Comparison of ENCODE assay signal across 1 cellular context in the genomic region with DNA sequence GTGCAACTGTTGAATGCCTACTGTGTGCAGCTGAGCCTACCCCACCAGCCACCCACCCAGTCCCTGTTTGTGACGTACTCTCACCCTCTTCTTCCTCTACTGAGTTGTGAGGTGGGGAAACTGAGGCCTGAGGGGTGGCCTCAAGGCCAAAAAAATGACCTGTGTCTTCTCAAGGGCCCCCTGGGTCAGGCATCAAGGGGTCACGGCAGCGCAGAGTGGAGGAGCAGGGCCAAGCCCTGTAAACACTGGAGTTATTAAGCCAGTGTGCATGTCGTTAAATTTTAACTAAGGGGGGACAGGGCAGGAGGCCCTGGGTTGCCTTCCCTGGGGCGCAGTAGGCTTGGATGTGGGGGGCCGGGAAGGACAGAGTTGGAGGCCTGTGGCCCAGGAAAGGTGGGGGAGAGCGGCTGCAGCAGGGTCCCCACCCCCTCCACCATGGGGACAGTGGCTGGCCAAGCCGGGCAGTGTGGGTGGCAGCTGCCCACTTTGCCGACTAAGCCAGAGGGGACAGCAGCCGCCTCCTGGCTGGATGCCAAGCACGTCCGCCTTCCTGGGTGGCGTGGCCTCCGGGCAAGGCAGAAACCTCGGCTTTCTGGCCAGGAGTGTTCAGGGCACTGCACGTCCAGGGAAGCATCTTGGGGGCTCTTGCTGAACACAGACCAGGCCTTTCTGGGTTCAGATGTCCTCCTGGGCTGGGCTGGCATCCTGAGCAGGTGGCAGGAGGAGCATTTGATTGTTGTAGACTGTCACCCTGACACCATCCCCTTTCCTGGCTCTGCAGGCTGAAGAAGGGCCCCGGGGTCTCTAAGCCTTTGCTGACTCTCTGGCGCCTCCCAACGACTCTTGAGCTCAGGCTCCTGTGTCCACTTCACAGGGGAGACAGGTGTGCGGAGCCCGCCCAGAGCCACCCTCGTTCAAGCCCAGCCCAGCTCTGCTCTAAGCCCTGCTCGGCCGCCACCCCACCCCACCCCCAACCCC.
TF ChIP-seq lines count a peak whose summit lies in the region.

No MANE protein-coding gene starts in this region.

TF ChIP-seq in HepG2, 621 proteins besides CTCF, POLR2A, EP300 and RAD21 (continued from another document and continues in another):
- TF ChIP-seq ATF3 (CRISPR knock-in tag; IDR thresholded peaks at IDR 0.05) (no peak), TCF12 (IDR thresholded peaks at IDR 0.05) (no peak), TCF12 (CRISPR knock-in tag; IDR thresholded peaks at IDR 0.05) (0 out of 2 replicates have a peak, but pooled peaks have one; percentile 67), HMG20B (CRISPR knock-in tag; conservative IDR thresholded peaks at IDR 0.05) (peak; percentile 55; the same call in 1 of the 2 replicates), HDAC2 (CRISPR knock-in tag; IDR thresholded peaks at IDR 0.05) (peak; percentile 72; the same call in 1 of the 2 replicates), KAT7 (CRISPR knock-in tag; IDR thresholded peaks at IDR 0.05; ENCODE audit: borderline replicate concordance) (no peak), PRDM4 (CRISPR knock-in tag; IDR thresholded peaks at IDR 0.05; ENCODE audit: borderline replicate concordance) (no peak), ZBTB8A (CRISPR knock-in tag; IDR thresholded peaks at IDR 0.05; ENCODE audit: borderline replicate concordance, low read depth) (no peak), ZNF274 (CRISPR knock-in tag; IDR thresholded peaks at IDR 0.05) (peak; percentile 76; the same call in 1 of the 2 replicates), ZNF563 (CRISPR knock-in tag; IDR thresholded peaks at IDR 0.05) (0 out of 2 replicates have a peak, but pooled peaks have one; percentile 52), ZNF546 (CRISPR knock-in tag; conservative IDR thresholded peaks at IDR 0.05) (no peak), WIZ (CRISPR knock-in tag; IDR thresholded peaks at IDR 0.05) (no peak), ZNF34 (CRISPR knock-in tag; IDR thresholded peaks at IDR 0.05; ENCODE audit: borderline replicate concordance) (peak; percentile 46; the same call in 1 of the 2 replicates), RXRA (CRISPR knock-in tag; IDR thresholded peaks at IDR 0.05) (peak; percentile 82; the same call in 1 of the 2 replicates)
- TF ChIP-seq, protein P1, sequence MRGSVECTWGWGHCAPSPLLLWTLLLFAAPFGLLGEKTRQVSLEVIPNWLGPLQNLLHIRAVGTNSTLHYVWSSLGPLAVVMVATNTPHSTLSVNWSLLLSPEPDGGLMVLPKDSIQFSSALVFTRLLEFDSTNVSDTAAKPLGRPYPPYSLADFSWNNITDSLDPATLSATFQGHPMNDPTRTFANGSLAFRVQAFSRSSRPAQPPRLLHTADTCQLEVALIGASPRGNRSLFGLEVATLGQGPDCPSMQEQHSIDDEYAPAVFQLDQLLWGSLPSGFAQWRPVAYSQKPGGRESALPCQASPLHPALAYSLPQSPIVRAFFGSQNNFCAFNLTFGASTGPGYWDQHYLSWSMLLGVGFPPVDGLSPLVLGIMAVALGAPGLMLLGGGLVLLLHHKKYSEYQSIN (CRISPR knock-in tag; IDR thresholded peaks at IDR 0.05; ENCODE audit: borderline replicate concordance) = no peak
- TF ChIP-seq, protein P2, sequence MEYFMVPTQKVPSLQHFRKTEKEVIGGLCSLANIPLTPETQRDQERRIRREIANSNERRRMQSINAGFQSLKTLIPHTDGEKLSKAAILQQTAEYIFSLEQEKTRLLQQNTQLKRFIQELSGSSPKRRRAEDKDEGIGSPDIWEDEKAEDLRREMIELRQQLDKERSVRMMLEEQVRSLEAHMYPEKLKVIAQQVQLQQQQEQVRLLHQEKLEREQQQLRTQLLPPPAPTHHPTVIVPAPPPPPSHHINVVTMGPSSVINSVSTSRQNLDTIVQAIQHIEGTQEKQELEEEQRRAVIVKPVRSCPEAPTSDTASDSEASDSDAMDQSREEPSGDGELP (IDR thresholded peaks at IDR 0.05; ENCODE audit: borderline replicate concordance, low read depth) = no peak
- TF ChIP-seq, protein P3, sequence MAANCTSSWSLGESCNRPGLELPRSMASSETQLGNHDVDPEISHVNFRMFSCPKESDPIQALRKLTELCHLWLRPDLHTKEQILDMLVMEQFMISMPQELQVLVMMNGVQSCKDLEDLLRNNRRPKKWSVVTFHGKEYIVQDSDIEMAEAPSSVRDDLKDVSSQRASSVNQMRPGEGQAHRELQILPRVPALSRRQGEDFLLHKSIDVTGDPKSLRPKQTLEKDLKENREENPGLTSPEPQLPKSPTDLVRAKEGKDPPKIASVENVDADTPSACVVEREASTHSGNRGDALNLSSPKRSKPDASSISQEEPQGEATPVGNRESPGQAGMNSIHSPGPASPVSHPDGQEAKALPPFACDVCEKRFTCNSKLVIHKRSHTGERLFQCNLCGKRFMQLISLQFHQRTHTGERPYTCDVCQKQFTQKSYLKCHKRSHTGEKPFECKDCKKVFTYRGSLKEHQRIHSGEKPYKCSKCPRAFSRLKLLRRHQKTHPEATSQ (CRISPR knock-in tag; IDR thresholded peaks at IDR 0.05; ENCODE audit: borderline replicate concordance) = no peak; the same call in 1 of the 2 replicates
- TF ChIP-seq, protein P4, sequence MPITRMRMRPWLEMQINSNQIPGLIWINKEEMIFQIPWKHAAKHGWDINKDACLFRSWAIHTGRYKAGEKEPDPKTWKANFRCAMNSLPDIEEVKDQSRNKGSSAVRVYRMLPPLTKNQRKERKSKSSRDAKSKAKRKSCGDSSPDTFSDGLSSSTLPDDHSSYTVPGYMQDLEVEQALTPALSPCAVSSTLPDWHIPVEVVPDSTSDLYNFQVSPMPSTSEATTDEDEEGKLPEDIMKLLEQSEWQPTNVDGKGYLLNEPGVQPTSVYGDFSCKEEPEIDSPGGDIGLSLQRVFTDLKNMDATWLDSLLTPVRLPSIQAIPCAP (CRISPR knock-in tag; IDR thresholded peaks at IDR 0.05; ENCODE audit: low read depth) = no peak
- TF ChIP-seq, protein P5, sequence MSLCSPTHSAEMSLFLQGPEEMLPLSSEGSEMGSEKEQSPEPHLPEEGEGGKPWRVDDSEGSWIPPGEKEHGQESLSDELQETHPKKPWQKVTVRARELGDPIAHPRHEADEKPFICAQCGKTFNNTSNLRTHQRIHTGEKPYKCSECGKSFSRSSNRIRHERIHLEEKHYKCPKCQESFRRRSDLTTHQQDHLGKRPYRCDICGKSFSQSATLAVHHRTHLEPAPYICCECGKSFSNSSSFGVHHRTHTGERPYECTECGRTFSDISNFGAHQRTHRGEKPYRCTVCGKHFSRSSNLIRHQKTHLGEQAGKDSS (CRISPR knock-in tag; IDR thresholded peaks at IDR 0.05; ENCODE audit: borderline replicate concordance, low read depth) = no peak
- TF ChIP-seq, protein P6, sequence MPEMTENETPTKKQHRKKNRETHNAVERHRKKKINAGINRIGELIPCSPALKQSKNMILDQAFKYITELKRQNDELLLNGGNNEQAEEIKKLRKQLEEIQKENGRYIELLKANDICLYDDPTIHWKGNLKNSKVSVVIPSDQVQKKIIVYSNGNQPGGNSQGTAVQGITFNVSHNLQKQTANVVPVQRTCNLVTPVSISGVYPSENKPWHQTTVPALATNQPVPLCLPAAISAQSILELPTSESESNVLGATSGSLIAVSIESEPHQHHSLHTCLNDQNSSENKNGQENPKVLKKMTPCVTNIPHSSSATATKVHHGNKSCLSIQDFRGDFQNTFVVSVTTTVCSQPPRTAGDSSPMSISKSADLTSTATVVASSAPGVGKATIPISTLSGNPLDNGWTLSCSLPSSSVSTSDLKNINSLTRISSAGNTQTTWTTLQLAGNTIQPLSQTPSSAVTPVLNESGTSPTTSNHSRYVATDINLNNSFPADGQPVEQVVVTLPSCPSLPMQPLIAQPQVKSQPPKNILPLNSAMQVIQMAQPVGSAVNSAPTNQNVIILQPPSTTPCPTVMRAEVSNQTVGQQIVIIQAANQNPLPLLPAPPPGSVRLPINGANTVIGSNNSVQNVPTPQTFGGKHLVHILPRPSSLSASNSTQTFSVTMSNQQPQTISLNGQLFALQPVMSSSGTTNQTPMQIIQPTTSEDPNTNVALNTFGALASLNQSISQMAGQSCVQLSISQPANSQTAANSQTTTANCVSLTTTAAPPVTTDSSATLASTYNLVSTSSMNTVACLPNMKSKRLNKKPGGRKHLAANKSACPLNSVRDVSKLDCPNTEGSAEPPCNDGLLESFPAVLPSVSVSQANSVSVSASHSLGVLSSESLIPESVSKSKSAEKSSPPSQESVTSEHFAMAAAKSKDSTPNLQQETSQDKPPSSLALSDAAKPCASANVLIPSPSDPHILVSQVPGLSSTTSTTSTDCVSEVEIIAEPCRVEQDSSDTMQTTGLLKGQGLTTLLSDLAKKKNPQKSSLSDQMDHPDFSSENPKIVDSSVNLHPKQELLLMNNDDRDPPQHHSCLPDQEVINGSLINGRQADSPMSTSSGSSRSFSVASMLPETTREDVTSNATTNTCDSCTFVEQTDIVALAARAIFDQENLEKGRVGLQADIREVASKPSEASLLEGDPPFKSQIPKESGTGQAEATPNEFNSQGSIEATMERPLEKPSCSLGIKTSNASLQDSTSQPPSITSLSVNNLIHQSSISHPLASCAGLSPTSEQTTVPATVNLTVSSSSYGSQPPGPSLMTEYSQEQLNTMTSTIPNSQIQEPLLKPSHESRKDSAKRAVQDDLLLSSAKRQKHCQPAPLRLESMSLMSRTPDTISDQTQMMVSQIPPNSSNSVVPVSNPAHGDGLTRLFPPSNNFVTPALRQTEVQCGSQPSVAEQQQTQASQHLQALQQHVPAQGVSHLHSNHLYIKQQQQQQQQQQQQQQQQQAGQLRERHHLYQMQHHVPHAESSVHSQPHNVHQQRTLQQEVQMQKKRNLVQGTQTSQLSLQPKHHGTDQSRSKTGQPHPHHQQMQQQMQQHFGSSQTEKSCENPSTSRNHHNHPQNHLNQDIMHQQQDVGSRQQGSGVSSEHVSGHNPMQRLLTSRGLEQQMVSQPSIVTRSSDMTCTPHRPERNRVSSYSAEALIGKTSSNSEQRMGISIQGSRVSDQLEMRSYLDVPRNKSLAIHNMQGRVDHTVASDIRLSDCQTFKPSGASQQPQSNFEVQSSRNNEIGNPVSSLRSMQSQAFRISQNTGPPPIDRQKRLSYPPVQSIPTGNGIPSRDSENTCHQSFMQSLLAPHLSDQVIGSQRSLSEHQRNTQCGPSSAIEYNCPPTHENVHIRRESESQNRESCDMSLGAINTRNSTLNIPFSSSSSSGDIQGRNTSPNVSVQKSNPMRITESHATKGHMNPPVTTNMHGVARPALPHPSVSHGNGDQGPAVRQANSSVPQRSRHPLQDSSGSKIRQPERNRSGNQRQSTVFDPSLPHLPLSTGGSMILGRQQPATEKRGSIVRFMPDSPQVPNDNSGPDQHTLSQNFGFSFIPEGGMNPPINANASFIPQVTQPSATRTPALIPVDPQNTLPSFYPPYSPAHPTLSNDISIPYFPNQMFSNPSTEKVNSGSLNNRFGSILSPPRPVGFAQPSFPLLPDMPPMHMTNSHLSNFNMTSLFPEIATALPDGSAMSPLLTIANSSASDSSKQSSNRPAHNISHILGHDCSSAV (CRISPR knock-in tag; IDR thresholded peaks at IDR 0.05; ENCODE audit: borderline replicate concordance) = no peak
- TF ChIP-seq, protein P7, sequence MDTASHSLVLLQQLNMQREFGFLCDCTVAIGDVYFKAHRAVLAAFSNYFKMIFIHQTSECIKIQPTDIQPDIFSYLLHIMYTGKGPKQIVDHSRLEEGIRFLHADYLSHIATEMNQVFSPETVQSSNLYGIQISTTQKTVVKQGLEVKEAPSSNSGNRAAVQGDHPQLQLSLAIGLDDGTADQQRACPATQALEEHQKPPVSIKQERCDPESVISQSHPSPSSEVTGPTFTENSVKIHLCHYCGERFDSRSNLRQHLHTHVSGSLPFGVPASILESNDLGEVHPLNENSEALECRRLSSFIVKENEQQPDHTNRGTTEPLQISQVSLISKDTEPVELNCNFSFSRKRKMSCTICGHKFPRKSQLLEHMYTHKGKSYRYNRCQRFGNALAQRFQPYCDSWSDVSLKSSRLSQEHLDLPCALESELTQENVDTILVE (CRISPR knock-in tag; IDR thresholded peaks at IDR 0.05) = no peak; the same call in 1 of the 2 replicates
- TF ChIP-seq, protein P8, sequence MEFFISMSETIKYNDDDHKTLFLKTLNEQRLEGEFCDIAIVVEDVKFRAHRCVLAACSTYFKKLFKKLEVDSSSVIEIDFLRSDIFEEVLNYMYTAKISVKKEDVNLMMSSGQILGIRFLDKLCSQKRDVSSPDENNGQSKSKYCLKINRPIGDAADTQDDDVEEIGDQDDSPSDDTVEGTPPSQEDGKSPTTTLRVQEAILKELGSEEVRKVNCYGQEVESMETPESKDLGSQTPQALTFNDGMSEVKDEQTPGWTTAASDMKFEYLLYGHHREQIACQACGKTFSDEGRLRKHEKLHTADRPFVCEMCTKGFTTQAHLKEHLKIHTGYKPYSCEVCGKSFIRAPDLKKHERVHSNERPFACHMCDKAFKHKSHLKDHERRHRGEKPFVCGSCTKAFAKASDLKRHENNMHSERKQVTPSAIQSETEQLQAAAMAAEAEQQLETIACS (CRISPR knock-in tag; IDR thresholded peaks at IDR 0.05) = no peak
